11 cellular contexts compared by ENCODE assay signal in the genomic region with DNA sequence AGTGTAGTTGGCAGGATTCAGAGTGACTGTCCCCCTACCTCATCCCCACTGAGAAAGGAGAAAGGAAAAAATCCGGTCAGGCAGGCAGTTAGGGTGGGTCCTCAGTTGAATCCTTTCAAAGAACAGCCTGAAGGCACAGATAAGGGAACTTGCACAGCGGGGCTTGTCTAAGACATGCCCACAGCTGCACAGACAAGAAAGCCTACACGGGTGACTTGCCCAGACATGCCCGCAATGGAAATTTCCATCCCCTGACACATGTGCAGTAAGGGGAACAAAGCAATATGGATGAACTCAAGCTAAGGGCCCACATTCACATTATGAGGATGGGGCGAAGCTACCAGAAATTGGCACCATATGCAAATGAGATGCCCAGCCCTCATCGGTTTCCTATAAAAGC.
DNase-seq lines count a peak whose midpoint lies in the region; ATAC-seq and TF ChIP-seq lines count a peak whose summit lies in the region.
"Had no signal": no experiment of that assay in that cellular context is flagged by ENCODE, and none has a peak within 500 bp of the region (broad histone marks: within the 10 kb centered on the region; RNA-seq: fewer than 3 reads in every experiment).

No MANE protein-coding gene starts in this region.

- ATAC-seq in DND-41 (ENCODE audit: insufficient read depth, low read depth) = peak; percentile 63; the same call in 2 of the 3 replicates
- ATAC-seq in IMR-90 (ENCODE audit: low read depth) = no peak
- ATAC-seq in WTC11 = 0 out of 2 replicates have a peak, but pooled peaks have one; percentile 2
- ATAC-seq: left ventricle myocardium superior had no signal

- H3K4me2 ChIP-seq in DND-41 (ENCODE audit: insufficient read depth, low read length) (no peak overlapping the region), IMR-90 (ENCODE audit: low read depth, low read length) (no peak overlapping the region)

- no peaks in the 10 kb centered on the region for H3K27me3 ChIP-seq in DND-41 (ENCODE audit: insufficient read depth, low read length, poor library complexity)
- no peaks in the 10 kb centered on the region for H3K27me3 ChIP-seq in IMR-90 (ENCODE audit: control insufficient read depth, insufficient read depth, low read length)

- H3K36me3 ChIP-seq in DND-41 (ENCODE audit: insufficient read depth, low read length) = no peaks in the 10 kb centered on the region
- no peaks in the 10 kb centered on the region for H3K36me3 ChIP-seq in IMR-90 (ENCODE audit: control insufficient read depth, insufficient read depth, low read length)

- peak overlapping the region; percentile 49 for H2BK5ac ChIP-seq in IMR-90 (ENCODE audit: low read depth, low read length, poor library complexity, severe bottlenecking)

- no peak overlapping the region; the same call in 1 of the 2 replicates for H4K91ac ChIP-seq in IMR-90 (ENCODE audit: insufficient read depth, low read depth, low read length)

- H3K79me1 ChIP-seq in IMR-90 (ENCODE audit: low read depth in 1 of 2, low read length in 2 of 2) = no peaks in the 10 kb centered on the region

- H2BK15ac ChIP-seq in IMR-90 (ENCODE audit: low read depth, low read length) = no peak overlapping the region

- dilution Hi-C loops in IMR-90 (cut with HindIII; ENCODE audit: low sequenced_read_pairs, unreplicated experiment) = no loop called here

- H3K4me3 Mint-ChIP-seq in WTC11 (no peak overlapping the region), immature natural killer cell (no peak overlapping the region)

- no peaks in the 10 kb centered on the region for H3K79me2 ChIP-seq in DND-41 (ENCODE audit: insufficient read depth, low read length)

- no peak overlapping the region for H2AK9ac ChIP-seq in IMR-90 (replicated peaks; ENCODE audit: low read depth, low read length, poor library complexity)

- TF ChIP-seq POLR2A in IMR-90 (IDR thresholded peaks at IDR 0.05; ENCODE audit: low read depth, low read length) = no peak

- H2AFZ ChIP-seq in DND-41 (ENCODE audit: low read depth, low read length) (no peak overlapping the region), IMR-90 (replicated peaks; ENCODE audit: low read length, poor library complexity) (peak overlapping the region; percentile 66)

- H3K18ac ChIP-seq in IMR-90 (ENCODE audit: low read depth, low read length) = peak overlapping the region; percentile 90

- 90% methylated on average over 2 of the region's 6 CpGs; no CpG with 5 or more reads in 1 of the 2 experiments for WGBS in IMR-90 (ENCODE audit: extremely low coverage in 2 of 2, insufficient read length in 1 of 2), 2 experiments

- intact Hi-C loops in IMR-90 (cut with micrococcal nuclease) = no loop called here

- H3K4me1 ChIP-seq in DND-41 (ENCODE audit: insufficient read depth, low read length) (no peaks in the 10 kb centered on the region), IMR-90 (ENCODE audit: control insufficient read depth, insufficient read depth, low read length) (no peaks in the 10 kb centered on the region)

- peaks cover 9% of the 10 kb centered on the region for H3K36me3 Mint-ChIP-seq in WTC11
- no peaks in the 10 kb centered on the region for H3K36me3 Mint-ChIP-seq in immature natural killer cell

- H4K20me1 ChIP-seq in DND-41 (ENCODE audit: insufficient read depth, low read length) (no peaks in the 10 kb centered on the region), IMR-90 (ENCODE audit: insufficient read depth, low read length) (no peaks in the 10 kb centered on the region)

- H3K9ac ChIP-seq in DND-41 (ENCODE audit: low read depth, low read length) = no peak overlapping the region
- no peak overlapping the region; the same call in 1 of the 2 replicates for H3K9ac ChIP-seq in IMR-90 (ENCODE audit: low read depth, low read length)

- peak; percentile 41 for DNase-seq in DND-41
- peak; percentile 20 for DNase-seq in IMR-90
- no peak for DNase-seq in WTC11 (ENCODE audit: low spot score)
- DNase-seq in islet precursor cell = peak; percentile 71
- DNase-seq in DMS79 treated with DMSO at 0.1 percent for 48 hours (lab: John Stamatoyannopoulos, UW) = no peak
- DNase-seq in T-helper 1 cell = no peak
- no peak for DNase-seq in immature natural killer cell
- DNase-seq: foreskin melanocyte; left ventricle myocardium superior; NCI-H2029; stimulated activated naive CD4-positive, alpha-beta T cell treated with Interleukin-2 at 50 U/mL for 16 hours had no signal

- H2AK5ac ChIP-seq in IMR-90 (ENCODE audit: low read depth, low read length) = no peak overlapping the region

- CTCF ChIA-PET in IMR-90 (lab: Yijun Ruan, JAX) (interaction anchor here (0.6 kb wide), 1 partner anchor 719 kb away, joined by 3 read pairs; no protein-coding TSS in a partner anchor), WTC11 (lab: Charles Lee) (interaction anchor here (1.2 kb wide), 2 partner anchors 13 to 61 kb away, joined by 3 to 5 read pairs; no protein-coding TSS in a partner anchor)

- no peaks in the 10 kb centered on the region for H3K9me1 ChIP-seq in IMR-90 (ENCODE audit: insufficient read depth, low read length)

- H3K27ac ChIP-seq in DND-41 (ENCODE audit: low read length) (no peak overlapping the region), IMR-90 (ENCODE audit: insufficient read depth, low read length) (peak overlapping the region; percentile 36; the same call in 1 of the 2 replicates)

- H3K4me3 ChIP-seq in DND-41 (ENCODE audit: low read depth in 1 of 2, low read length in 2 of 2) (no peak overlapping the region), IMR-90 (ENCODE audit: insufficient read depth, low read depth, low read length) (no peak overlapping the region)

- peak overlapping the region; percentile 71 for H2BK120ac ChIP-seq in IMR-90 (ENCODE audit: low read depth, low read length)

- BruUV-seq in IMR-90 (replicated peaks; lab: Mats Ljungman, UMichigan) = no TSS peak

- H3K27ac Mint-ChIP-seq in WTC11 (peak overlapping the region; percentile 98), immature natural killer cell (no peak overlapping the region)

- H3K27me3 Mint-ChIP-seq in WTC11 (ENCODE audit: low read depth) (peaks cover 25% of the 10 kb centered on the region), immature natural killer cell (ENCODE audit: low read depth in 3 of 3) (peaks cover 0 to 4% (median 3%) of the 10 kb centered on the region in 3 donors)

- H3K23ac ChIP-seq in IMR-90 (ENCODE audit: low read depth, low read length) = no peak overlapping the region; the same call in 1 of the 2 replicates

- POLR2A ChIA-PET in IMR-90 (lab: Charles Lee; ENCODE audit: unreplicated experiment) = no interaction called here
- POLR2A ChIA-PET in WTC11 (lab: Charles Lee) = no interaction called here

- peak overlapping the region in 1 of 2 experiments; percentile 83; a peak in 3 of 4 replicates for H4K8ac ChIP-seq in IMR-90 (ENCODE audit: low read depth in 2 of 2, low read length in 2 of 2)

- TF ChIP-seq CTCF in DND-41 (IDR thresholded peaks at IDR 0.05; ENCODE audit: borderline replicate concordance, extremely low read depth, low read length, poor library complexity, severe bottlenecking) = no peak
- TF ChIP-seq CTCF in IMR-90 (conservative IDR thresholded peaks at IDR 0.05; ENCODE audit: low read depth, low read length) = no peak
- TF ChIP-seq CTCF in WTC11 (IDR thresholded peaks at IDR 0.05) = no peak

- peak overlapping the region; percentile 67; the same call in 1 of the 2 replicates for H3K4ac ChIP-seq in IMR-90 (ENCODE audit: low read depth, low read length)

- H3K56ac ChIP-seq in IMR-90 (ENCODE audit: extremely low read depth, insufficient read depth, low read length) = no peak overlapping the region

- TF ChIP-seq RAD21 in IMR-90 (IDR thresholded peaks at IDR 0.05; ENCODE audit: low read length) = no peak

- H3K9me3 ChIP-seq in DND-41 (ENCODE audit: insufficient read depth, low read length, severe bottlenecking) (no peaks in the 10 kb centered on the region), IMR-90 (ENCODE audit: control insufficient read depth, insufficient read depth, low read length) (peaks cover 5% of the 10 kb centered on the region)

- H4K5ac ChIP-seq in IMR-90 (ENCODE audit: low read depth, low read length) = peak overlapping the region; percentile 78

- H3K9me3 Mint-ChIP-seq in WTC11 (peaks cover 22% of the 10 kb centered on the region), immature natural killer cell (no peaks in the 10 kb centered on the region)

- H3K4me1 Mint-ChIP-seq in WTC11 (peaks cover 46% of the 10 kb centered on the region), immature natural killer cell (peaks cover 0 to 5% of the 10 kb centered on the region in 2 donors)

- peak overlapping the region; percentile 57 for H3K14ac ChIP-seq in IMR-90 (replicated peaks; ENCODE audit: low read depth, low read length)

- in situ Hi-C loops in IMR-90 (cut with MboI; ENCODE audit: low sequenced_read_pairs) = no loop called here

- H2BK20ac ChIP-seq in IMR-90 (ENCODE audit: low read depth, low read length) = peak overlapping the region; percentile 75; the same call in 1 of the 2 replicates

TF ChIP-seq in IMR-90, 13 proteins besides CTCF, POLR2A, EP300 and RAD21:
- no peak for TF ChIP-seq MAZ (IDR thresholded peaks at IDR 0.05; ENCODE audit: borderline replicate concordance, low read depth, low read length)
TF ChIP-seq in IMR-90: peak in this region for 0.

TF ChIP-seq in WTC11, 78 proteins besides CTCF, POLR2A, EP300 and RAD21 (continues in another document):
- TF ChIP-seq NFE2L1 (CRISPR knock-in tag; IDR thresholded peaks at IDR 0.05) (no peak), CREM (CRISPR knock-in tag; IDR thresholded peaks at IDR 0.05) (0 out of 2 replicates have a peak, but pooled peaks have one; percentile 1), FOXP1 (CRISPR knock-in tag; IDR thresholded peaks at IDR 0.05; ENCODE audit: borderline replicate concordance) (no peak), IRF2 (CRISPR knock-in tag; IDR thresholded peaks at IDR 0.05; ENCODE audit: borderline replicate concordance, low read depth) (no peak), RORB (CRISPR knock-in tag; IDR thresholded peaks at IDR 0.05) (no peak), MXD4 (CRISPR knock-in tag; IDR thresholded peaks at IDR 0.05; ENCODE audit: borderline replicate concordance) (no peak), TP53 (CRISPR knock-in tag; IDR thresholded peaks at IDR 0.05) (peak; percentile 96), TCF7 (CRISPR knock-in tag; IDR thresholded peaks at IDR 0.05; ENCODE audit: low read depth) (no peak), HMGA2 (CRISPR knock-in tag; IDR thresholded peaks at IDR 0.05) (no peak)
- TF ChIP-seq, protein P1, sequence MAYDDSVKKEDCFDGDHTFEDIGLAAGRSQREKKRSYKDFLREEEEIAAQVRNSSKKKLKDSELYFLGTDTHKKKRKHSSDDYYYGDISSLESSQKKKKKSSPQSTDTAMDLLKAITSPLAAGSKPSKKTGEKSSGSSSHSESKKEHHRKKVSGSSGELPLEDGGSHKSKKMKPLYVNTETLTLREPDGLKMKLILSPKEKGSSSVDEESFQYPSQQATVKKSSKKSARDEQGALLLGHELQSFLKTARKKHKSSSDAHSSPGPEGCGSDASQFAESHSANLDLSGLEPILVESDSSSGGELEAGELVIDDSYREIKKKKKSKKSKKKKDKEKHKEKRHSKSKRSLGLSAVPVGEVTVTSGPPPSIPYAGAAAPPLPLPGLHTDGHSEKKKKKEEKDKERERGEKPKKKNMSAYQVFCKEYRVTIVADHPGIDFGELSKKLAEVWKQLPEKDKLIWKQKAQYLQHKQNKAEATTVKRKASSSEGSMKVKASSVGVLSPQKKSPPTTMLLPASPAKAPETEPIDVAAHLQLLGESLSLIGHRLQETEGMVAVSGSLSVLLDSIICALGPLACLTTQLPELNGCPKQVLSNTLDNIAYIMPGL (CRISPR knock-in tag; IDR thresholded peaks at IDR 0.05) = no peak

Comparison
In these comparisons a context has a peak if more than half of its experiments do, and no peak if none do; other contexts are left out.
1. DNase-seq: peak in DND-41 (single experiment), IMR-90 (single experiment) and islet precursor cell (single experiment); none in WTC11 (single experiment), DMS79 treated with DMSO at 0.1 percent for 48 hours (single experiment), T-helper 1 cell (0 of 5) and immature natural killer cell (0 of 3).